8 cellular contexts compared by ENCODE assay signal in genomic region chr1:241551759-241552638, GRCh38. TPM values are rescaled to one million over a fixed set of nuclear protein-coding genes. Genes with fewer than 3 reads are reported as not detected.
DNase-seq lines count a peak whose midpoint lies in the region; ATAC-seq and FAIRE-seq lines count a peak whose summit lies in the region.

No MANE protein-coding gene starts in this region.

- ATAC-seq in GM19372 (IDR thresholded peaks at IDR 0.05; ENCODE audit: low read depth, unreplicated experiment) = peak; percentile 83
- peak; percentile 83 for ATAC-seq in HG03342 (IDR thresholded peaks at IDR 0.05; ENCODE audit: unreplicated experiment)

- H3K9me3 ChIP-seq in subcutaneous abdominal adipose tissue (ENCODE audit: control insufficient read depth in 5 of 5, low read length in 5 of 5) = no peaks in the 10 kb centered on the region

- H3K27me3 ChIP-seq in subcutaneous abdominal adipose tissue (ENCODE audit: control insufficient read depth in 5 of 5, insufficient read depth in 4 of 5, low read length in 5 of 5) = no peaks in the 10 kb centered on the region

- no peak overlapping the region for H3K9ac ChIP-seq in subcutaneous abdominal adipose tissue (ENCODE audit: low read length in 5 of 5)

- H3K4me1 ChIP-seq in subcutaneous abdominal adipose tissue (ENCODE audit: control insufficient read depth in 5 of 5, insufficient read depth in 5 of 5, low read length in 5 of 5) = peaks cover 0 to 2% (median 0%) of the 10 kb centered on the region in 5 donors

- peaks cover 21% of the 10 kb centered on the region for H3K4me1 Mint-ChIP-seq in activated CD4-positive, alpha-beta T cell treated with anti-CD3 and anti-CD28 coated beads, Interleukin-2, amount 10 ng/mL, durations not matched to agents 7 days and 5 days
- peaks cover 17 to 20% of the 10 kb centered on the region in 2 donors for H3K4me1 Mint-ChIP-seq in immature natural killer cell

- POLR2A ChIA-PET in activated CD4-positive, alpha-beta T cell treated with anti-CD3 and anti-CD28 coated beads, Interleukin-2, amount 10 ng/mL, durations not matched to agents 7 days and 5 days (lab: Charles Lee) = interaction anchor here (0.6 kb wide), 1 partner anchor 33 kb away, joined by 3 read pairs; the partner anchor contains the start of gene FH

- peak overlapping the region in 4 of 5 donors; percentile 2 to 52 (median 26) for H3K4me3 ChIP-seq in subcutaneous abdominal adipose tissue (ENCODE audit: low read depth in 1 of 5, low read length in 5 of 5)

- peaks cover 4% of the 10 kb centered on the region for H3K9me3 Mint-ChIP-seq in activated CD4-positive, alpha-beta T cell treated with anti-CD3 and anti-CD28 coated beads, Interleukin-2, amount 10 ng/mL, durations not matched to agents 7 days and 5 days
- no peaks in the 10 kb centered on the region for H3K9me3 Mint-ChIP-seq in immature natural killer cell

- peak; percentile 29 for DNase-seq in activated CD4-positive, alpha-beta T cell treated with anti-CD3 and anti-CD28 coated beads, Interleukin-2, amount 10 ng/mL, durations not matched to agents 7 days and 5 days
- DNase-seq in immature natural killer cell = peak; percentile 18 to 35 (median 27)
- no peak for DNase-seq in urothelium cell line (ENCODE audit: low spot score)
- DNase-seq in activated gamma-delta T cell treated with Interleukin-2 at 50 U/mL for 16 hours = no peak
- DNase-seq in NCI-H748 (lab: John Stamatoyannopoulos, UW; ENCODE audit: unreplicated experiment) = no peak

- H3K27ac ChIP-seq in subcutaneous abdominal adipose tissue (ENCODE audit: low read depth, low read length) = no peak overlapping the region

- peak overlapping the region; percentile 93 for H3K27ac Mint-ChIP-seq in activated CD4-positive, alpha-beta T cell treated with anti-CD3 and anti-CD28 coated beads, Interleukin-2, amount 10 ng/mL, durations not matched to agents 7 days and 5 days
- peak overlapping the region; percentile 73 to 93 (median 82) for H3K27ac Mint-ChIP-seq in immature natural killer cell

- no peaks in the 10 kb centered on the region for H3K36me3 ChIP-seq in subcutaneous abdominal adipose tissue (ENCODE audit: control insufficient read depth in 5 of 5, insufficient read depth in 5 of 5, low read length in 5 of 5)

- H3K27me3 Mint-ChIP-seq in activated CD4-positive, alpha-beta T cell treated with anti-CD3 and anti-CD28 coated beads, Interleukin-2, amount 10 ng/mL, durations not matched to agents 7 days and 5 days = peaks cover 3% of the 10 kb centered on the region
- H3K27me3 Mint-ChIP-seq in immature natural killer cell (ENCODE audit: low read depth in 3 of 3) = peaks cover 0 to 10% (median 7%) of the 10 kb centered on the region in 3 donors

- CTCF ChIA-PET in activated CD4-positive, alpha-beta T cell treated with anti-CD3 and anti-CD28 coated beads, Interleukin-2, amount 10 ng/mL, durations not matched to agents 7 days and 5 days (lab: Charles Lee) = no interaction called here

- H3K36me3 Mint-ChIP-seq in activated CD4-positive, alpha-beta T cell treated with anti-CD3 and anti-CD28 coated beads, Interleukin-2, amount 10 ng/mL, durations not matched to agents 7 days and 5 days (ENCODE audit: low read depth) = peaks cover 4% of the 10 kb centered on the region
- H3K36me3 Mint-ChIP-seq in immature natural killer cell = no peaks in the 10 kb centered on the region

- peak overlapping the region; percentile 64 for H3K4me3 Mint-ChIP-seq in activated CD4-positive, alpha-beta T cell treated with anti-CD3 and anti-CD28 coated beads, Interleukin-2, amount 10 ng/mL, durations not matched to agents 7 days and 5 days
- peak overlapping the region; percentile 81 to 97 (median 86) for H3K4me3 Mint-ChIP-seq in immature natural killer cell

- FAIRE-seq in urothelium cell line (lab: Jason Lieb, UNC) = no peak

RNA-seq across cellular contexts. Expression of gene KMO, which starts 19.8 kb away (rescaled TPM):
- total RNA-seq in activated CD4-positive, alpha-beta T cell treated with anti-CD3 and anti-CD28 coated beads, Interleukin-2, amount 10 ng/mL, durations not matched to agents 7 days and 5 days = under 1 TPM in 1 of 2 experiments, not detected in 1; 0.12 TPM
- not detected for polyA plus RNA-seq in immature natural killer cell

RNA-seq across cellular contexts. Expression of gene FH, which starts 32.4 kb away (rescaled TPM):
- 10 to 100 TPM; 63.9 to 66.3 TPM for total RNA-seq in activated CD4-positive, alpha-beta T cell treated with anti-CD3 and anti-CD28 coated beads, Interleukin-2, amount 10 ng/mL, durations not matched to agents 7 days and 5 days
- 10 to 100 TPM; 27.8 to 33.4 (median 28.5) TPM for polyA plus RNA-seq in immature natural killer cell

Comparison
In these comparisons a context has a peak if more than half of its experiments do, and no peak if none do; other contexts are left out.
1. DNase-seq: peak in activated CD4-positive, alpha-beta T cell treated with anti-CD3 and anti-CD28 coated beads, Interleukin-2, amount 10 ng/mL, durations not matched to agents 7 days and 5 days (single experiment) and immature natural killer cell (3 of 3); none in urothelium cell line (single experiment), activated gamma-delta T cell treated with Interleukin-2 at 50 U/mL for 16 hours (single experiment) and NCI-H748 (single experiment).